ENCODE assay signal across 11 cellular contexts in genomic region chr15:101194246-101195138, GRCh38. TPM values are rescaled to one million over a fixed set of nuclear protein-coding genes. Genes with fewer than 3 reads are reported as not detected.
DNase-seq lines count a peak whose midpoint lies in the region; ATAC-seq and TF ChIP-seq lines count a peak whose summit lies in the region.
"Had no signal": no experiment of that assay in that cellular context is flagged by ENCODE, and none has a peak within 500 bp of the region (broad histone marks: within the 10 kb centered on the region; RNA-seq: fewer than 3 reads in every experiment).

No MANE protein-coding gene starts in this region.

- no peak overlapping the region for H3K18ac ChIP-seq in mesenchymal stem cell (ENCODE audit: low read depth in 1 of 2, low read length in 2 of 2)

- H3K27me3 ChIP-seq in heart right ventricle (no peaks in the 10 kb centered on the region), mesenchymal stem cell (ENCODE audit: control insufficient read depth in 1 of 2, insufficient read depth in 1 of 2, low read length in 2 of 2) (no peaks in the 10 kb centered on the region), upper lobe of left lung (no peaks in the 10 kb centered on the region)
- H3K27me3 ChIP-seq: body of pancreas had no signal

- H3K4me3 ChIP-seq in heart right ventricle (peak overlapping the region in 6 of 10 donors; percentile 8 to 25 (median 18)), mesenchymal stem cell (ENCODE audit: insufficient read depth in 1 of 2, low read depth in 1 of 2, low read length in 2 of 2) (peak overlapping the region in 1 of 2 experiments; percentile 59), upper lobe of left lung (peak overlapping the region in 1 of 4 donors; percentile 19)
- H3K4me3 ChIP-seq: body of pancreas had no signal

- H3K4ac ChIP-seq in mesenchymal stem cell (ENCODE audit: low read depth in 1 of 2, low read length in 2 of 2): no peak overlapping the region

- WGBS in heart right ventricle, 2 donors: 59 to 69% methylated on average over 10 of the region's 10 CpGs
- 97% methylated on average over 5 of the region's 10 CpGs for WGBS in mesenchymal stem cell
- WGBS in upper lobe of left lung, 2 donors: 52 to 65% methylated on average over 10 of the region's 10 CpGs

- no peaks in the 10 kb centered on the region for H3K27me3 Mint-ChIP-seq in activated T-helper 1 cell treated with anti-CD3 and anti-CD28 coated beads, Interleukin-12 subunit alpha, Interleukin-12 subunit beta, Interleukin-2, Interleukin-4 antibody, amounts not matched to agents 30 ng/mL and 10 ng/mL and 1 ng/mL, durations not matched to agents 14 hours and 24 hours and 36 hours (ENCODE audit: insufficient read depth)
- H3K27me3 Mint-ChIP-seq: activated B cell treated with CpG ODN at 0.5 μM for 24 hours had no signal

- H3K4me2 ChIP-seq in mesenchymal stem cell (ENCODE audit: low read length, poor library complexity, severe bottlenecking): no peak overlapping the region

- H3K79me1 ChIP-seq in mesenchymal stem cell (replicated peaks; ENCODE audit: low read length, poor library complexity, severe bottlenecking): peaks cover 2% of the 10 kb centered on the region

- no peak overlapping the region for H2AFZ ChIP-seq in mesenchymal stem cell (ENCODE audit: low read depth, low read length)

- intact Hi-C loops in heart right ventricle (cut with DNase I) (loop anchor here in 5 of 10 donors (5.0 to 10.0 kb wide), 4 partner anchors 50 to 170 kb away; partner anchors contain the start of gene CHSY1 (in 1 of the 5)), Right ventricle myocardium superior (cut with DNase I) (no loop called here)
- intact Hi-C loops in activated T-helper 1 cell treated with anti-CD3 and anti-CD28 coated beads, Interleukin-12 subunit alpha, Interleukin-12 subunit beta, Interleukin-2, Interleukin-4 antibody, amounts not matched to agents 30 ng/mL and 10 ng/mL and 1 ng/mL, durations not matched to agents 14 hours and 24 hours and 36 hours (cut with micrococcal nuclease): no loop called here

- no peak for DNase-seq in heart right ventricle
- no peak for DNase-seq in Right ventricle myocardium superior
- DNase-seq in activated T-helper 1 cell treated with anti-CD3 and anti-CD28 coated beads, Interleukin-12 subunit alpha, Interleukin-12 subunit beta, Interleukin-2, Interleukin-4 antibody, amounts not matched to agents 30 ng/mL and 10 ng/mL and 1 ng/mL, durations not matched to agents 14 hours and 24 hours and 36 hours (ENCODE audit: low spot score): no peak
- no peak for DNase-seq in mesenchymal stem cell
- no peak for DNase-seq in upper lobe of left lung
- no peak for DNase-seq in stimulated activated CD4-positive, alpha-beta T cell treated with anti-CD3 and anti-CD28 coated beads, Interleukin-2, amount 100 ng/mL, for 24 hours
- no peak for DNase-seq in amygdala (lab: John Stamatoyannopoulos, UW)
- DNase-seq in KBM-7: no peak
- DNase-seq: activated B cell treated with CpG ODN at 0.5 μM for 24 hours, body of pancreas, posterior cingulate gyrus had no signal

- peaks cover 97% of the 10 kb centered on the region for H3K4me1 Mint-ChIP-seq in activated T-helper 1 cell treated with anti-CD3 and anti-CD28 coated beads, Interleukin-12 subunit alpha, Interleukin-12 subunit beta, Interleukin-2, Interleukin-4 antibody, amounts not matched to agents 30 ng/mL and 10 ng/mL and 1 ng/mL, durations not matched to agents 14 hours and 24 hours and 36 hours (ENCODE audit: low read depth)

- no peaks in the 10 kb centered on the region for H3K9me3 Mint-ChIP-seq in activated T-helper 1 cell treated with anti-CD3 and anti-CD28 coated beads, Interleukin-12 subunit alpha, Interleukin-12 subunit beta, Interleukin-2, Interleukin-4 antibody, amounts not matched to agents 30 ng/mL and 10 ng/mL and 1 ng/mL, durations not matched to agents 14 hours and 24 hours and 36 hours
- H3K9me3 Mint-ChIP-seq: activated B cell treated with CpG ODN at 0.5 μM for 24 hours had no signal

- H3K23ac ChIP-seq in mesenchymal stem cell (ENCODE audit: low read length in 2 of 2): no peak overlapping the region

- H4K91ac ChIP-seq in mesenchymal stem cell (ENCODE audit: low read length): no peak overlapping the region

- H3K9me3 ChIP-seq in heart right ventricle (no peaks in the 10 kb centered on the region), mesenchymal stem cell (ENCODE audit: control insufficient read depth, low read length) (no peaks in the 10 kb centered on the region), upper lobe of left lung (no peaks in the 10 kb centered on the region)
- H3K9me3 ChIP-seq: body of pancreas had no signal

- H3K27ac Mint-ChIP-seq in activated T-helper 1 cell treated with anti-CD3 and anti-CD28 coated beads, Interleukin-12 subunit alpha, Interleukin-12 subunit beta, Interleukin-2, Interleukin-4 antibody, amounts not matched to agents 30 ng/mL and 10 ng/mL and 1 ng/mL, durations not matched to agents 14 hours and 24 hours and 36 hours: peak overlapping the region; percentile 84
- H3K27ac Mint-ChIP-seq: activated B cell treated with CpG ODN at 0.5 μM for 24 hours had no signal

- H4K8ac ChIP-seq in mesenchymal stem cell (ENCODE audit: low read length): no peak overlapping the region

- peak overlapping the region in 9 of 10 donors; percentile 56 to 96 (median 69) for H3K27ac ChIP-seq in heart right ventricle
- no peak overlapping the region for H3K27ac ChIP-seq in mesenchymal stem cell (ENCODE audit: low read length, poor library complexity, severe bottlenecking)
- H3K27ac ChIP-seq in upper lobe of left lung: peak overlapping the region; percentile 69 to 76 (median 71)

- TF ChIP-seq POLR2A in upper lobe of left lung (IDR thresholded peaks at IDR 0.05): no peak

- no peak overlapping the region for H3K14ac ChIP-seq in mesenchymal stem cell (ENCODE audit: low read length in 2 of 2)

- H3K4me3 Mint-ChIP-seq in activated T-helper 1 cell treated with anti-CD3 and anti-CD28 coated beads, Interleukin-12 subunit alpha, Interleukin-12 subunit beta, Interleukin-2, Interleukin-4 antibody, amounts not matched to agents 30 ng/mL and 10 ng/mL and 1 ng/mL, durations not matched to agents 14 hours and 24 hours and 36 hours: peak overlapping the region; percentile 70
- H3K4me3 Mint-ChIP-seq: activated B cell treated with CpG ODN at 0.5 μM for 24 hours had no signal

- H3K9ac ChIP-seq in mesenchymal stem cell (ENCODE audit: low read length): peak overlapping the region; percentile 88

- no peak overlapping the region for H2BK15ac ChIP-seq in mesenchymal stem cell (ENCODE audit: low read depth, poor library complexity, severe bottlenecking)

- H3K4me1 ChIP-seq in heart right ventricle (peaks cover 3 to 89% (median 54%) of the 10 kb centered on the region in 9 donors), mesenchymal stem cell (ENCODE audit: control insufficient read depth, insufficient read depth, low read depth, low read length) (peaks cover 27% of the 10 kb centered on the region), upper lobe of left lung (peaks cover 35 to 67% (median 50%) of the 10 kb centered on the region in 4 donors)

- H3K36me3 Mint-ChIP-seq in activated T-helper 1 cell treated with anti-CD3 and anti-CD28 coated beads, Interleukin-12 subunit alpha, Interleukin-12 subunit beta, Interleukin-2, Interleukin-4 antibody, amounts not matched to agents 30 ng/mL and 10 ng/mL and 1 ng/mL, durations not matched to agents 14 hours and 24 hours and 36 hours (ENCODE audit: low read depth): peaks cover 42% of the 10 kb centered on the region

- no peaks in the 10 kb centered on the region for H3K36me3 ChIP-seq in heart right ventricle
- H3K36me3 ChIP-seq in mesenchymal stem cell (ENCODE audit: control insufficient read depth in 1 of 2, insufficient read depth in 2 of 2, low read depth in 1 of 2, low read length in 2 of 2): peaks cover 0 to 2% of the 10 kb centered on the region in 2 experiments
- H3K36me3 ChIP-seq in upper lobe of left lung: no peaks in the 10 kb centered on the region

- no peak for TF ChIP-seq EP300 in upper lobe of left lung (IDR thresholded peaks at IDR 0.05)

- TF ChIP-seq CTCF in heart right ventricle (IDR thresholded peaks at IDR 0.05) (no peak), upper lobe of left lung (IDR thresholded peaks at IDR 0.05) (no peak)

- no peak overlapping the region for H2AK5ac ChIP-seq in mesenchymal stem cell (ENCODE audit: low read length, severe bottlenecking)

- no peak overlapping the region for H2BK120ac ChIP-seq in mesenchymal stem cell (ENCODE audit: low read depth, low read length)

- H2BK12ac ChIP-seq in mesenchymal stem cell (ENCODE audit: low read length in 2 of 2): no peak overlapping the region

- no peak overlapping the region for H2BK5ac ChIP-seq in mesenchymal stem cell (ENCODE audit: low read depth, low read length, poor library complexity, severe bottlenecking)

- ATAC-seq in heart right ventricle (no peak), Right ventricle myocardium superior (ENCODE audit: poor library complexity) (no peak), upper lobe of left lung (ENCODE audit: low FRiP score in 2 of 2) (no peak)
- ATAC-seq: body of pancreas had no signal

- in situ Hi-C loops in KBM-7 (cut with MboI; ENCODE audit: low pct_unique_long_range_greater_than_20kb, low sequenced_read_pairs): no loop called here

RNA-seq across cellular contexts. Expression of gene CHSY1, which starts 57.4 kb away (rescaled TPM):
- total RNA-seq in heart right ventricle (10 to 100 TPM in 8 of 10 donors, 1 to 10 TPM in 2; 9.7 to 35.1 (median 15.7) TPM), Right ventricle myocardium superior (12.7 TPM), upper lobe of left lung (10 to 100 TPM; 12.4 to 38.3 (median 23.7) TPM)
- polyA plus RNA-seq in heart right ventricle: 10 to 100 TPM in 1 of 2 donors, 1 to 10 TPM in 1; 6.9 to 11.3 TPM
- 76.3 and 78.0 TPM in 2 replicates for total RNA-seq in activated T-helper 1 cell treated with anti-CD3 and anti-CD28 coated beads, Interleukin-12 subunit alpha, Interleukin-12 subunit beta, Interleukin-2, Interleukin-4 antibody, amounts not matched to agents 30 ng/mL and 10 ng/mL and 1 ng/mL, durations not matched to agents 14 hours and 24 hours and 36 hours
- polyA plus RNA-seq in mesenchymal stem cell (2013, experiment 1 of 2): 30.7 TPM
- polyA plus RNA-seq in mesenchymal stem cell (2013, experiment 2 of 2): 32.2 TPM
